Comparison of ENCODE assay signal across 1 cellular context in the genomic region with DNA sequence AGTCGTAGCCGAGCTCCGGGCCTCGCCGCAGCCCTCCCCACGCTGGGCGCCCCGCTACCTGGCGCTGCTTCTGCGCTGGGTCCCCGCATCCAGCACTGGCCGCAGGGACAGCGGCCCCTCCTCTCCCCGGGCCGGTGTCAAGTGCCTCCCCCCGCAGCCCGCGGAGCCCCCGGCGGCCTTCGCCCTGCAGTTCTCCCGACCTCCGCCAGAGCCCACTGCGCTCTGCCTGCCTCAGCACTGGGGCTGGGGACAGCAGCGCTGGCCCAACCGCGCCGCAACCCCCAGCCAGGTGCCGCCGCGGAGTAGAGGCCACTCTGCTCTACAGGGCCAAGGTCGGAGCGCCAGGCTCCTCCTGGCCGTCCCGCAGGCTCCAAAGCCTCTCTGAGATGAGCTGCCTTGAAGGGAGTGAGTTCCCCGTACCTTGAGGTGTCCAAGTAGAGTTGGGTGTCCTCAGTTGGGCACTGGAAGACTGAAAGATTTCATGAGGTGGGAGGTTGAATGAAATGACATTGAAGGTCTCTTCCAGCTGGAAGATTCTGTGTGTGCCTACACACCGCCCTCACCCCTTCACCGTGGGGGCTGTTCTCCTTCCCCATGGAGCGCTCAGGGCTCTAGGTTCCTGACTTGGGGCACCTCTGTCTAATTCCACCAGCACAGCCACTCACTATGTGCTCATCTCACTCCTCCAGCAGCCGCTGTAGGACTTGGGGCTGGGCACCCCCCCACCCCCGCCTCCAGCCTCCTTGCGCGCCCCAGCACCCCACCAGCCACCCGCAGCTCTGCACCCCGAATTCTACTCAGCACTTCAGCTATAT.
A peak's percentile ranks its signal among the peaks of the same experiment; 100 is the strongest.
TF ChIP-seq lines count a peak whose summit lies in the region.

No MANE protein-coding gene starts in this region.

TF ChIP-seq in HepG2, 621 proteins besides CTCF, POLR2A, EP300 and RAD21 (continued from another document and continues in another):
- TF ChIP-seq, protein P1, sequence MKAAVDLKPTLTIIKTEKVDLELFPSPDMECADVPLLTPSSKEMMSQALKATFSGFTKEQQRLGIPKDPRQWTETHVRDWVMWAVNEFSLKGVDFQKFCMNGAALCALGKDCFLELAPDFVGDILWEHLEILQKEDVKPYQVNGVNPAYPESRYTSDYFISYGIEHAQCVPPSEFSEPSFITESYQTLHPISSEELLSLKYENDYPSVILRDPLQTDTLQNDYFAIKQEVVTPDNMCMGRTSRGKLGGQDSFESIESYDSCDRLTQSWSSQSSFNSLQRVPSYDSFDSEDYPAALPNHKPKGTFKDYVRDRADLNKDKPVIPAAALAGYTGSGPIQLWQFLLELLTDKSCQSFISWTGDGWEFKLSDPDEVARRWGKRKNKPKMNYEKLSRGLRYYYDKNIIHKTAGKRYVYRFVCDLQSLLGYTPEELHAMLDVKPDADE (CRISPR knock-in tag; IDR thresholded peaks at IDR 0.05), result no peak
- TF ChIP-seq, protein P2, sequence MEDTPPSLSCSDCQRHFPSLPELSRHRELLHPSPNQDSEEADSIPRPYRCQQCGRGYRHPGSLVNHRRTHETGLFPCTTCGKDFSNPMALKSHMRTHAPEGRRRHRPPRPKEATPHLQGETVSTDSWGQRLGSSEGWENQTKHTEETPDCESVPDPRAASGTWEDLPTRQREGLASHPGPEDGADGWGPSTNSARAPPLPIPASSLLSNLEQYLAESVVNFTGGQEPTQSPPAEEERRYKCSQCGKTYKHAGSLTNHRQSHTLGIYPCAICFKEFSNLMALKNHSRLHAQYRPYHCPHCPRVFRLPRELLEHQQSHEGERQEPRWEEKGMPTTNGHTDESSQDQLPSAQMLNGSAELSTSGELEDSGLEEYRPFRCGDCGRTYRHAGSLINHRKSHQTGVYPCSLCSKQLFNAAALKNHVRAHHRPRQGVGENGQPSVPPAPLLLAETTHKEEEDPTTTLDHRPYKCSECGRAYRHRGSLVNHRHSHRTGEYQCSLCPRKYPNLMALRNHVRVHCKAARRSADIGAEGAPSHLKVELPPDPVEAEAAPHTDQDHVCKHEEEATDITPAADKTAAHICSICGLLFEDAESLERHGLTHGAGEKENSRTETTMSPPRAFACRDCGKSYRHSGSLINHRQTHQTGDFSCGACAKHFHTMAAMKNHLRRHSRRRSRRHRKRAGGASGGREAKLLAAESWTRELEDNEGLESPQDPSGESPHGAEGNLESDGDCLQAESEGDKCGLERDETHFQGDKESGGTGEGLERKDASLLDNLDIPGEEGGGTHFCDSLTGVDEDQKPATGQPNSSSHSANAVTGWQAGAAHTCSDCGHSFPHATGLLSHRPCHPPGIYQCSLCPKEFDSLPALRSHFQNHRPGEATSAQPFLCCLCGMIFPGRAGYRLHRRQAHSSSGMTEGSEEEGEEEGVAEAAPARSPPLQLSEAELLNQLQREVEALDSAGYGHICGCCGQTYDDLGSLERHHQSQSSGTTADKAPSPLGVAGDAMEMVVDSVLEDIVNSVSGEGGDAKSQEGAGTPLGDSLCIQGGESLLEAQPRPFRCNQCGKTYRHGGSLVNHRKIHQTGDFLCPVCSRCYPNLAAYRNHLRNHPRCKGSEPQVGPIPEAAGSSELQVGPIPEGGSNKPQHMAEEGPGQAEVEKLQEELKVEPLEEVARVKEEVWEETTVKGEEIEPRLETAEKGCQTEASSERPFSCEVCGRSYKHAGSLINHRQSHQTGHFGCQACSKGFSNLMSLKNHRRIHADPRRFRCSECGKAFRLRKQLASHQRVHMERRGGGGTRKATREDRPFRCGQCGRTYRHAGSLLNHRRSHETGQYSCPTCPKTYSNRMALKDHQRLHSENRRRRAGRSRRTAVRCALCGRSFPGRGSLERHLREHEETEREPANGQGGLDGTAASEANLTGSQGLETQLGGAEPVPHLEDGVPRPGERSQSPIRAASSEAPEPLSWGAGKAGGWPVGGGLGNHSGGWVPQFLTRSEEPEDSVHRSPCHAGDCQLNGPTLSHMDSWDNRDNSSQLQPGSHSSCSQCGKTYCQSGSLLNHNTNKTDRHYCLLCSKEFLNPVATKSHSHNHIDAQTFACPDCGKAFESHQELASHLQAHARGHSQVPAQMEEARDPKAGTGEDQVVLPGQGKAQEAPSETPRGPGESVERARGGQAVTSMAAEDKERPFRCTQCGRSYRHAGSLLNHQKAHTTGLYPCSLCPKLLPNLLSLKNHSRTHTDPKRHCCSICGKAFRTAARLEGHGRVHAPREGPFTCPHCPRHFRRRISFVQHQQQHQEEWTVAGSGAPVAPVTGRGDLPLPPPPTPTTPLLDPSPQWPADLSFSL (CRISPR knock-in tag; IDR thresholded peaks at IDR 0.05), result no peak
- TF ChIP-seq ZBTB20 (CRISPR knock-in tag; IDR thresholded peaks at IDR 0.05; ENCODE audit: borderline replicate concordance, low read depth) (no peak; the same call in 1 of the 2 replicates), FOXA1 (IDR thresholded peaks at IDR 0.05) (no peak), FOXA1 (CRISPR knock-in tag; IDR thresholded peaks at IDR 0.05) (peak; percentile 50), ETV5 (CRISPR knock-in tag; IDR thresholded peaks at IDR 0.05; ENCODE audit: borderline replicate concordance) (peak; percentile 69), ZNF451 (CRISPR knock-in tag; IDR thresholded peaks at IDR 0.05) (peak; percentile 82), RARA (CRISPR knock-in tag; IDR thresholded peaks at IDR 0.05) (peak; percentile 73), ZNF3 (CRISPR knock-in tag; IDR thresholded peaks at IDR 0.05) (peak; percentile 28; the same call in 1 of the 2 replicates), FOXK1 (CRISPR knock-in tag; IDR thresholded peaks at IDR 0.05; ENCODE audit: borderline replicate concordance, low read depth) (peak; percentile 58; the same call in 1 of the 2 replicates), ZFY (CRISPR knock-in tag; IDR thresholded peaks at IDR 0.05) (peak; percentile 79), ZNF292 (CRISPR knock-in tag; IDR thresholded peaks at IDR 0.05; ENCODE audit: borderline replicate concordance, low read depth) (peak; percentile 59; the same call in 1 of the 2 replicates), GLI4 (CRISPR knock-in tag; IDR thresholded peaks at IDR 0.05; ENCODE audit: borderline replicate concordance) (no peak), YEATS4 (CRISPR knock-in tag; IDR thresholded peaks at IDR 0.05; ENCODE audit: borderline replicate concordance) (peak; percentile 47; the same call in 1 of the 2 replicates), SRF (IDR thresholded peaks at IDR 0.05; ENCODE audit: low read depth, low read length) (no peak), ZBTB38 (CRISPR knock-in tag; IDR thresholded peaks at IDR 0.05) (peak; percentile 62; the same call in 1 of the 2 replicates), PCBP1 (IDR thresholded peaks at IDR 0.05; ENCODE audit: borderline replicate concordance, low read depth, low read length) (0 out of 2 replicates have a peak, but pooled peaks have one; percentile 59), RNF2 (conservative IDR thresholded peaks at IDR 0.05; ENCODE audit: low read depth) (peak; percentile 86; the same call in 1 of the 2 replicates), CC2D1A (CRISPR knock-in tag; IDR thresholded peaks at IDR 0.05) (no peak), NCOR1 (IDR thresholded peaks at IDR 0.05; ENCODE audit: borderline replicate concordance, low read length) (no peak), GATAD2A (CRISPR knock-in tag; IDR thresholded peaks at IDR 0.05) (peak; percentile 83), ZNF652 (CRISPR knock-in tag; IDR thresholded peaks at IDR 0.05; ENCODE audit: borderline replicate concordance, low read depth) (no peak), ZNF720 (CRISPR knock-in tag; IDR thresholded peaks at IDR 0.05) (peak; percentile 95), RBAK (CRISPR knock-in tag; IDR thresholded peaks at IDR 0.05) (no peak), ZNF33B (CRISPR knock-in tag; IDR thresholded peaks at IDR 0.05) (peak; percentile 92; the same call in 1 of the 2 replicates), ZSCAN20 (CRISPR knock-in tag; IDR thresholded peaks at IDR 0.05; ENCODE audit: borderline replicate concordance) (no peak; the same call in 1 of the 2 replicates), RFXANK (CRISPR knock-in tag; IDR thresholded peaks at IDR 0.05) (no peak; the same call in 1 of the 2 replicates)
- TF ChIP-seq, protein P3, sequence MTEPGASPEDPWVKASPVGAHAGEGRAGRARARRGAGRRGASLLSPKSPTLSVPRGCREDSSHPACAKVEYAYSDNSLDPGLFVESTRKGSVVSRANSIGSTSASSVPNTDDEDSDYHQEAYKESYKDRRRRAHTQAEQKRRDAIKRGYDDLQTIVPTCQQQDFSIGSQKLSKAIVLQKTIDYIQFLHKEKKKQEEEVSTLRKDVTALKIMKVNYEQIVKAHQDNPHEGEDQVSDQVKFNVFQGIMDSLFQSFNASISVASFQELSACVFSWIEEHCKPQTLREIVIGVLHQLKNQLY (CRISPR knock-in tag; IDR thresholded peaks at IDR 0.05), result peak; percentile 62; the same call in 1 of the 2 replicates
- TF ChIP-seq, protein P4, sequence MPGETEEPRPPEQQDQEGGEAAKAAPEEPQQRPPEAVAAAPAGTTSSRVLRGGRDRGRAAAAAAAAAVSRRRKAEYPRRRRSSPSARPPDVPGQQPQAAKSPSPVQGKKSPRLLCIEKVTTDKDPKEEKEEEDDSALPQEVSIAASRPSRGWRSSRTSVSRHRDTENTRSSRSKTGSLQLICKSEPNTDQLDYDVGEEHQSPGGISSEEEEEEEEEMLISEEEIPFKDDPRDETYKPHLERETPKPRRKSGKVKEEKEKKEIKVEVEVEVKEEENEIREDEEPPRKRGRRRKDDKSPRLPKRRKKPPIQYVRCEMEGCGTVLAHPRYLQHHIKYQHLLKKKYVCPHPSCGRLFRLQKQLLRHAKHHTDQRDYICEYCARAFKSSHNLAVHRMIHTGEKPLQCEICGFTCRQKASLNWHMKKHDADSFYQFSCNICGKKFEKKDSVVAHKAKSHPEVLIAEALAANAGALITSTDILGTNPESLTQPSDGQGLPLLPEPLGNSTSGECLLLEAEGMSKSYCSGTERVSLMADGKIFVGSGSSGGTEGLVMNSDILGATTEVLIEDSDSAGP (CRISPR knock-in tag; IDR thresholded peaks at IDR 0.05; ENCODE audit: borderline replicate concordance), result peak; percentile 88
- TF ChIP-seq, protein P5, sequence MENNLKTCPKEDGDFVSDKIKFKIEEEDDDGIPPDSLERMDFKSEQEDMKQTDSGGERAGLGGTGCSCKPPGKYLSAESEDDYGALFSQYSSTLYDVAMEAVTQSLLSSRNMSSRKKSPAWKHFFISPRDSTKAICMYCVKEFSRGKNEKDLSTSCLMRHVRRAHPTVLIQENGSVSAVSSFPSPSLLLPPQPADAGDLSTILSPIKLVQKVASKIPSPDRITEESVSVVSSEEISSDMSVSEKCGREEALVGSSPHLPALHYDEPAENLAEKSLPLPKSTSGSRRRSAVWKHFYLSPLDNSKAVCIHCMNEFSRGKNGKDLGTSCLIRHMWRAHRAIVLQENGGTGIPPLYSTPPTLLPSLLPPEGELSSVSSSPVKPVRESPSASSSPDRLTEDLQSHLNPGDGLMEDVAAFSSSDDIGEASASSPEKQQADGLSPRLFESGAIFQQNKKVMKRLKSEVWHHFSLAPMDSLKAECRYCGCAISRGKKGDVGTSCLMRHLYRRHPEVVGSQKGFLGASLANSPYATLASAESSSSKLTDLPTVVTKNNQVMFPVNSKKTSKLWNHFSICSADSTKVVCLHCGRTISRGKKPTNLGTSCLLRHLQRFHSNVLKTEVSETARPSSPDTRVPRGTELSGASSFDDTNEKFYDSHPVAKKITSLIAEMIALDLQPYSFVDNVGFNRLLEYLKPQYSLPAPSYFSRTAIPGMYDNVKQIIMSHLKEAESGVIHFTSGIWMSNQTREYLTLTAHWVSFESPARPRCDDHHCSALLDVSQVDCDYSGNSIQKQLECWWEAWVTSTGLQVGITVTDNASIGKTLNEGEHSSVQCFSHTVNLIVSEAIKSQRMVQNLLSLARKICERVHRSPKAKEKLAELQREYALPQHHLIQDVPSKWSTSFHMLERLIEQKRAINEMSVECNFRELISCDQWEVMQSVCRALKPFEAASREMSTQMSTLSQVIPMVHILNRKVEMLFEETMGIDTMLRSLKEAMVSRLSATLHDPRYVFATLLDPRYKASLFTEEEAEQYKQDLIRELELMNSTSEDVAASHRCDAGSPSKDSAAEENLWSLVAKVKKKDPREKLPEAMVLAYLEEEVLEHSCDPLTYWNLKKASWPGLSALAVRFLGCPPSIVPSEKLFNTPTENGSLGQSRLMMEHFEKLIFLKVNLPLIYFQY (CRISPR knock-in tag; IDR thresholded peaks at IDR 0.05; ENCODE audit: borderline replicate concordance), result peak; percentile 97
- TF ChIP-seq, protein P6, sequence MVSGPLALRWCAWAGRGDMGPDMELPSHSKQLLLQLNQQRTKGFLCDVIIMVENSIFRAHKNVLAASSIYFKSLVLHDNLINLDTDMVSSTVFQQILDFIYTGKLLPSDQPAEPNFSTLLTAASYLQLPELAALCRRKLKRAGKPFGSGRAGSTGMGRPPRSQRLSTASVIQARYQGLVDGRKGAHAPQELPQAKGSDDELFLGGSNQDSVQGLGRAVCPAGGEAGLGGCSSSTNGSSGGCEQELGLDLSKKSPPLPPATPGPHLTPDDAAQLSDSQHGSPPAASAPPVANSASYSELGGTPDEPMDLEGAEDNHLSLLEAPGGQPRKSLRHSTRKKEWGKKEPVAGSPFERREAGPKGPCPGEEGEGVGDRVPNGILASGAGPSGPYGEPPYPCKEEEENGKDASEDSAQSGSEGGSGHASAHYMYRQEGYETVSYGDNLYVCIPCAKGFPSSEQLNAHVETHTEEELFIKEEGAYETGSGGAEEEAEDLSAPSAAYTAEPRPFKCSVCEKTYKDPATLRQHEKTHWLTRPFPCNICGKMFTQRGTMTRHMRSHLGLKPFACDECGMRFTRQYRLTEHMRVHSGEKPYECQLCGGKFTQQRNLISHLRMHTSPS (CRISPR knock-in tag; IDR thresholded peaks at IDR 0.05; ENCODE audit: low read depth), result peak; percentile 61
- TF ChIP-seq, protein P7, sequence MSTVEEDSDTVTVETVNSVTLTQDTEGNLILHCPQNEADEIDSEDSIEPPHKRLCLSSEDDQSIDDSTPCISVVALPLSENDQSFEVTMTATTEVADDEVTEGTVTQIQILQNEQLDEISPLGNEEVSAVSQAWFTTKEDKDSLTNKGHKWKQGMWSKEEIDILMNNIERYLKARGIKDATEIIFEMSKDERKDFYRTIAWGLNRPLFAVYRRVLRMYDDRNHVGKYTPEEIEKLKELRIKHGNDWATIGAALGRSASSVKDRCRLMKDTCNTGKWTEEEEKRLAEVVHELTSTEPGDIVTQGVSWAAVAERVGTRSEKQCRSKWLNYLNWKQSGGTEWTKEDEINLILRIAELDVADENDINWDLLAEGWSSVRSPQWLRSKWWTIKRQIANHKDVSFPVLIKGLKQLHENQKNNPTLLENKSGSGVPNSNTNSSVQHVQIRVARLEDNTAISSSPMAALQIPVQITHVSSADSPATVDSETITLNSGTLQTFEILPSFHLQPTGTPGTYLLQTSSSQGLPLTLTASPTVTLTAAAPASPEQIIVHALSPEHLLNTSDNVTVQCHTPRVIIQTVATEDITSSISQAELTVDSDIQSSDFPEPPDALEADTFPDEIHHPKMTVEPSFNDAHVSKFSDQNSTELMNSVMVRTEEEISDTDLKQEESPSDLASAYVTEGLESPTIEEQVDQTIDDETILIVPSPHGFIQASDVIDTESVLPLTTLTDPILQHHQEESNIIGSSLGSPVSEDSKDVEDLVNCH (CRISPR knock-in tag; IDR thresholded peaks at IDR 0.05), result no peak
- TF ChIP-seq, protein P8, sequence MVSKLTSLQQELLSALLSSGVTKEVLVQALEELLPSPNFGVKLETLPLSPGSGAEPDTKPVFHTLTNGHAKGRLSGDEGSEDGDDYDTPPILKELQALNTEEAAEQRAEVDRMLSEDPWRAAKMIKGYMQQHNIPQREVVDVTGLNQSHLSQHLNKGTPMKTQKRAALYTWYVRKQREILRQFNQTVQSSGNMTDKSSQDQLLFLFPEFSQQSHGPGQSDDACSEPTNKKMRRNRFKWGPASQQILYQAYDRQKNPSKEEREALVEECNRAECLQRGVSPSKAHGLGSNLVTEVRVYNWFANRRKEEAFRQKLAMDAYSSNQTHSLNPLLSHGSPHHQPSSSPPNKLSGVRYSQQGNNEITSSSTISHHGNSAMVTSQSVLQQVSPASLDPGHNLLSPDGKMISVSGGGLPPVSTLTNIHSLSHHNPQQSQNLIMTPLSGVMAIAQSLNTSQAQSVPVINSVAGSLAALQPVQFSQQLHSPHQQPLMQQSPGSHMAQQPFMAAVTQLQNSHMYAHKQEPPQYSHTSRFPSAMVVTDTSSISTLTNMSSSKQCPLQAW (CRISPR knock-in tag; IDR thresholded peaks at IDR 0.05), result peak; percentile 90
